ENCODE assay signal across 21 cellular contexts in genomic region chr18:11839556-11839955, GRCh38. TPM values are rescaled to one million over a fixed set of nuclear protein-coding genes. Genes with fewer than 3 reads are reported as not detected.
DNase-seq lines count a peak whose midpoint lies in the region; ATAC-seq and TF ChIP-seq lines count a peak whose summit lies in the region.
"Had no signal": no experiment of that assay in that cellular context is flagged by ENCODE, and none has a peak within 500 bp of the region (broad histone marks: within the 10 kb centered on the region; RNA-seq: fewer than 3 reads in every experiment).

No MANE protein-coding gene starts in this region.

- intact Hi-C loops in left colon (cut with DNase I, micrococcal nuclease), result no loop called here

- 92% methylated on average over 6 of the region's 6 CpGs for WGBS in hepatocyte (ENCODE audit: low lambda C conversion rate, missing lambda C conversion rate)

- H4K20me1 ChIP-seq in hepatocyte (ENCODE audit: insufficient read depth, poor library complexity, severe bottlenecking), result no peaks in the 10 kb centered on the region
- H4K20me1 ChIP-seq: BLaER1 had no signal

- no peaks in the 10 kb centered on the region for H3K36me3 ChIP-seq in hepatocyte (replicated peaks; ENCODE audit: insufficient read depth, low read depth)
- H3K36me3 ChIP-seq: BLaER1 had no signal

- no peaks in the 10 kb centered on the region for H3K9me3 ChIP-seq in hepatocyte (ENCODE audit: low read depth)
- H3K9me3 ChIP-seq: A549, BLaER1 had no signal

- ATAC-seq in SK-N-SH treated with all-trans-retinoic acid at 6 μM for 48 hours, result peak; percentile 51; the same call in 2 of the 3 replicates
- no peak for ATAC-seq in left colon
- no peak for ATAC-seq in HG03378 (IDR thresholded peaks at IDR 0.05; ENCODE audit: unreplicated experiment)
- ATAC-seq: GM12878 had no signal

- H3K79me2 ChIP-seq in hepatocyte, result no peaks in the 10 kb centered on the region

- H2AFZ ChIP-seq in hepatocyte, result no peak overlapping the region
- H2AFZ ChIP-seq: GM23248 had no signal

- H3K4me2 ChIP-seq in hepatocyte, result no peak overlapping the region
- H3K4me2 ChIP-seq: A549, BLaER1 had no signal

- H3K9me2 ChIP-seq in hepatocyte (replicated peaks; ENCODE audit: insufficient read depth), result no peaks in the 10 kb centered on the region

- peaks cover 5% of the 10 kb centered on the region for H3K4me1 ChIP-seq in hepatocyte (ENCODE audit: insufficient read depth)
- H3K4me1 ChIP-seq: BLaER1 had no signal

- H3K27me3 ChIP-seq in hepatocyte, result no peaks in the 10 kb centered on the region
- H3K27me3 ChIP-seq: BLaER1 had no signal

- TF ChIP-seq CTCF in hepatocyte (IDR thresholded peaks at IDR 0.05; ENCODE audit: poor library complexity), result no peak

- H3K27ac ChIP-seq in hepatocyte, result peak overlapping the region; percentile 90
- H3K27ac ChIP-seq: 22Rv1, BLaER1, GM23248, HL-60 had no signal

- H3K4me3 ChIP-seq in hepatocyte, result no peak overlapping the region
- H3K4me3 ChIP-seq: A549, BLaER1, GM12878, GM23248 had no signal

- DNase-seq in Ammon's horn (ENCODE audit: low spot score) (peak; percentile 24), NCI-H2227 treated with DMSO at 0.1 percent for 48 hours (lab: John Stamatoyannopoulos, UW) (peak; percentile 48), hepatocyte (ENCODE audit: low spot score) (no peak), left colon (no peak), NCI-H1436 (lab: John Stamatoyannopoulos, UW) (no peak), DMS79 (lab: John Stamatoyannopoulos, UW) (no peak)
- DNase-seq: AML-193; Calu3; CD4-positive, alpha-beta memory T cell; DND-41; EL; GM23248; HCEC 1CT; IMR-90 had no signal

TF ChIP-seq in SK-N-SH treated with all-trans-retinoic acid at 6 μM for 48 hours, 23 proteins besides CTCF, POLR2A, EP300 and RAD21:
- no peak for TF ChIP-seq RARB (CRISPR knock-in tag; IDR thresholded peaks at IDR 0.05)
- no peak for TF ChIP-seq TOX (CRISPR knock-in tag; IDR thresholded peaks at IDR 0.05; ENCODE audit: borderline replicate concordance)
- no peak for TF ChIP-seq POU6F1 (CRISPR knock-in tag; IDR thresholded peaks at IDR 0.05; ENCODE audit: borderline replicate concordance, low read depth)
- no peak for TF ChIP-seq TCF4 (CRISPR knock-in tag; IDR thresholded peaks at IDR 0.05; ENCODE audit: borderline replicate concordance)
- no peak for TF ChIP-seq ISL1 (CRISPR knock-in tag; IDR thresholded peaks at IDR 0.05)
- TF ChIP-seq ZC3H10 (CRISPR knock-in tag; IDR thresholded peaks at IDR 0.05), result no peak
- TF ChIP-seq, protein P1, sequence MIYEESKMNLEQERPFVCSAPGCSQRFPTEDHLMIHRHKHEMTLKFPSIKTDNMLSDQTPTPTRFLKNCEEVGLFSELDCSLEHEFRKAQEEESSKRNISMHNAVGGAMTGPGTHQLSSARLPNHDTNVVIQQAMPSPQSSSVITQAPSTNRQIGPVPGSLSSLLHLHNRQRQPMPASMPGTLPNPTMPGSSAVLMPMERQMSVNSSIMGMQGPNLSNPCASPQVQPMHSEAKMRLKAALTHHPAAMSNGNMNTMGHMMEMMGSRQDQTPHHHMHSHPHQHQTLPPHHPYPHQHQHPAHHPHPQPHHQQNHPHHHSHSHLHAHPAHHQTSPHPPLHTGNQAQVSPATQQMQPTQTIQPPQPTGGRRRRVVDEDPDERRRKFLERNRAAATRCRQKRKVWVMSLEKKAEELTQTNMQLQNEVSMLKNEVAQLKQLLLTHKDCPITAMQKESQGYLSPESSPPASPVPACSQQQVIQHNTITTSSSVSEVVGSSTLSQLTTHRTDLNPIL (CRISPR knock-in tag; IDR thresholded peaks at IDR 0.05; ENCODE audit: low read depth), result no peak
- TF ChIP-seq CSRNP3 (CRISPR knock-in tag; IDR thresholded peaks at IDR 0.05), result no peak
- TF ChIP-seq GLIS3 (CRISPR knock-in tag; IDR thresholded peaks at IDR 0.05), result no peak
- no peak for TF ChIP-seq ESRRG (CRISPR knock-in tag; IDR thresholded peaks at IDR 0.05)
- no peak for TF ChIP-seq SNAI2 (CRISPR knock-in tag; IDR thresholded peaks at IDR 0.05)
- TF ChIP-seq, protein P2, sequence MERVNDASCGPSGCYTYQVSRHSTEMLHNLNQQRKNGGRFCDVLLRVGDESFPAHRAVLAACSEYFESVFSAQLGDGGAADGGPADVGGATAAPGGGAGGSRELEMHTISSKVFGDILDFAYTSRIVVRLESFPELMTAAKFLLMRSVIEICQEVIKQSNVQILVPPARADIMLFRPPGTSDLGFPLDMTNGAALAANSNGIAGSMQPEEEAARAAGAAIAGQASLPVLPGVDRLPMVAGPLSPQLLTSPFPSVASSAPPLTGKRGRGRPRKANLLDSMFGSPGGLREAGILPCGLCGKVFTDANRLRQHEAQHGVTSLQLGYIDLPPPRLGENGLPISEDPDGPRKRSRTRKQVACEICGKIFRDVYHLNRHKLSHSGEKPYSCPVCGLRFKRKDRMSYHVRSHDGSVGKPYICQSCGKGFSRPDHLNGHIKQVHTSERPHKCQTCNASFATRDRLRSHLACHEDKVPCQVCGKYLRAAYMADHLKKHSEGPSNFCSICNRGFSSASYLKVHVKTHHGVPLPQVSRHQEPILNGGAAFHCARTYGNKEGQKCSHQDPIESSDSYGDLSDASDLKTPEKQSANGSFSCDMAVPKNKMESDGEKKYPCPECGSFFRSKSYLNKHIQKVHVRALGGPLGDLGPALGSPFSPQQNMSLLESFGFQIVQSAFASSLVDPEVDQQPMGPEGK (CRISPR knock-in tag; IDR thresholded peaks at IDR 0.05; ENCODE audit: borderline replicate concordance), result no peak
- no peak for TF ChIP-seq ZFP30 (CRISPR knock-in tag; IDR thresholded peaks at IDR 0.05)
- TF ChIP-seq ARNTL (CRISPR knock-in tag; IDR thresholded peaks at IDR 0.05; ENCODE audit: borderline replicate concordance, low read depth), result no peak
- TF ChIP-seq BACH2 (CRISPR knock-in tag; IDR thresholded peaks at IDR 0.05; ENCODE audit: borderline replicate concordance), result no peak
- TF ChIP-seq ZNF565 (CRISPR knock-in tag; conservative IDR thresholded peaks at IDR 0.05; ENCODE audit: low read depth), result no peak
- no peak for TF ChIP-seq PPARA (CRISPR knock-in tag; IDR thresholded peaks at IDR 0.05; ENCODE audit: borderline replicate concordance)

RNA-seq across cellular contexts. Expression of gene CHMP1B, which starts 11.7 kb away (rescaled TPM):
- total RNA-seq in hepatocyte, result 83.1 and 85.3 TPM in 2 replicates
- polyA plus RNA-seq in hepatocyte, result 56.6 and 70.1 TPM in 2 replicates
- total RNA-seq in left colon, result 10 to 100 TPM; 54.5 to 95.0 TPM

Comparison
In these comparisons a context has a peak if more than half of its experiments do, and no peak if none do; other contexts are left out.
1. DNase-seq: peak in Ammon's horn (single experiment) and NCI-H2227 treated with DMSO at 0.1 percent for 48 hours (single experiment); none in hepatocyte (single experiment), left colon (0 of 2), NCI-H1436 (single experiment) and DMS79 (single experiment).